8 cellular contexts compared by ENCODE assay signal in genomic region chr16:379961-380836, GRCh38. TPM values are rescaled to one million over a fixed set of nuclear protein-coding genes. Genes with fewer than 3 reads are reported as not detected.
DNase-seq lines count a peak whose midpoint lies in the region; ATAC-seq and TF ChIP-seq lines count a peak whose summit lies in the region.

No MANE protein-coding gene starts in this region.

- H3K9me3 ChIP-seq in BLaER1 treated with 17β-estradiol and CSF1 and Interleukin-3, amounts not matched to agents 10 nM and 100 nM (replicated peaks in 1 of 11) = no peaks in the 10 kb centered on the region
- H3K9me3 ChIP-seq in MM.1S (replicated peaks; ENCODE audit: insufficient read depth, low read length) (no peaks in the 10 kb centered on the region), ectodermal cell (ENCODE audit: control insufficient read depth, low read length) (no peaks in the 10 kb centered on the region)

- CTCF ChIA-PET in GM10248 (lab: Yijun Ruan, JAX) = interaction anchor here (1.0 kb wide), 1 partner anchor 18 kb away, joined by 4 read pairs; no protein-coding TSS in a partner anchor

- H3K4me1 Mint-ChIP-seq in nephron progenitor cell = peaks cover 38% of the 10 kb centered on the region

- H2AFZ ChIP-seq in MM.1S (ENCODE audit: low read length) = no peak overlapping the region

- no peak overlapping the region for H3K27ac Mint-ChIP-seq in nephron progenitor cell

- TF ChIP-seq CTCF in MM.1S (IDR thresholded peaks at IDR 0.05; ENCODE audit: low read length) = no peak
- no peak for TF ChIP-seq CTCF in nephron progenitor cell (IDR thresholded peaks at IDR 0.05)
- no peak for TF ChIP-seq CTCF in GM10248 (IDR thresholded peaks at IDR 0.05; ENCODE audit: control extremely low read depth, extremely low read depth, low read depth, missing control alignments)

- WGBS in ectodermal cell, 2 experiments = 76 to 77% methylated on average over 29 of the region's 29 CpGs

- ATAC-seq in HG02884 (IDR thresholded peaks at IDR 0.05; ENCODE audit: unreplicated experiment) = no peak

- no peaks in the 10 kb centered on the region for H3K36me3 Mint-ChIP-seq in nephron progenitor cell (ENCODE audit: low read depth)

- peak overlapping the region; percentile 73 to 93 (median 87); a peak in 20 of 22 replicates for H3K9ac ChIP-seq in BLaER1 treated with 17β-estradiol and CSF1 and Interleukin-3, amounts not matched to agents 10 nM and 100 nM
- H3K9ac ChIP-seq in MM.1S (ENCODE audit: low read length) = no peak overlapping the region

- H3K79me2 ChIP-seq in MM.1S (ENCODE audit: low read length) = peaks cover 29% of the 10 kb centered on the region

- no peaks in the 10 kb centered on the region for H3K9me3 Mint-ChIP-seq in nephron progenitor cell

- peak overlapping the region; percentile 93 to 100 (median 99) for H3K4me2 ChIP-seq in BLaER1 treated with 17β-estradiol and CSF1 and Interleukin-3, amounts not matched to agents 10 nM and 100 nM
- peak overlapping the region; percentile 96; the same call in 1 of the 2 replicates for H3K4me2 ChIP-seq in MM.1S (ENCODE audit: low read depth, low read length)

- H3K4me3 Mint-ChIP-seq in nephron progenitor cell = peak overlapping the region; percentile 76

- H3K27me3 ChIP-seq in BLaER1 treated with 17β-estradiol and CSF1 and Interleukin-3, amounts not matched to agents 10 nM and 100 nM = peaks cover 0 to 8% (median 0%) of the 10 kb centered on the region in 11 experiments; a peak in 3 of 22 replicates
- no peaks in the 10 kb centered on the region for H3K27me3 ChIP-seq in MM.1S (replicated peaks; ENCODE audit: insufficient read depth, low read length)
- H3K27me3 ChIP-seq in ectodermal cell (ENCODE audit: control insufficient read depth, insufficient read depth, low read length, poor library complexity, severe bottlenecking) = peaks cover 24% of the 10 kb centered on the region

- DNase-seq in MM.1S (no peak), nephron progenitor cell (no peak), middle frontal gyrus (ENCODE audit: extremely low spot score, low spot score) (no peak), GM10248 (ENCODE audit: extremely low spot score) (no peak)
- no peak for DNase-seq in activated CD8-positive, alpha-beta memory T cell treated with anti-CD3 and anti-CD28 coated beads for 24 hours

- H3K4me3 ChIP-seq in BLaER1 treated with 17β-estradiol and CSF1 and Interleukin-3, amounts not matched to agents 10 nM and 100 nM = peak overlapping the region; percentile 83 to 99 (median 92); a peak in 18 of 20 replicates
- H3K4me3 ChIP-seq in MM.1S (ENCODE audit: low read length) (peak overlapping the region; percentile 82; the same call in 1 of the 2 replicates), ectodermal cell (ENCODE audit: insufficient read depth, low read depth, low read length) (peak overlapping the region; percentile 75)

- H3K4me1 ChIP-seq in BLaER1 treated with 17β-estradiol and CSF1 and Interleukin-3, amounts not matched to agents 10 nM and 100 nM = peaks cover 31 to 53% (median 45%) of the 10 kb centered on the region in 10 experiments
- 0 out of 2 replicates have a peak, but pooled peaks cover 3% of the 10 kb centered on the region for H3K4me1 ChIP-seq in MM.1S (ENCODE audit: low read length)
- H3K4me1 ChIP-seq in ectodermal cell (ENCODE audit: control insufficient read depth, insufficient read depth, low read length) = peaks cover 19% of the 10 kb centered on the region

- POLR2A ChIA-PET in GM10248 (lab: Yijun Ruan, JAX) = interaction anchor here (1.1 kb wide), 1 partner anchor 13 kb away, joined by 4 read pairs; no protein-coding TSS in a partner anchor

- H3K27ac ChIP-seq in BLaER1 treated with 17β-estradiol and CSF1 and Interleukin-3, amounts not matched to agents 10 nM and 100 nM = no peak overlapping the region
- H3K27ac ChIP-seq in MM.1S (ENCODE audit: low read length) (no peak overlapping the region), ectodermal cell (ENCODE audit: insufficient read depth, low read depth, low read length, poor library complexity, severe bottlenecking) (no peak overlapping the region)

- peaks cover 18 to 28% (median 24%) of the 10 kb centered on the region in 11 experiments for H3K36me3 ChIP-seq in BLaER1 treated with 17β-estradiol and CSF1 and Interleukin-3, amounts not matched to agents 10 nM and 100 nM
- H3K36me3 ChIP-seq in MM.1S (replicated peaks; ENCODE audit: insufficient read depth, low read length) (no peaks in the 10 kb centered on the region), ectodermal cell (ENCODE audit: control insufficient read depth, insufficient read depth, low read length) (no peaks in the 10 kb centered on the region)

- H4K20me1 ChIP-seq in BLaER1 treated with 17β-estradiol and CSF1 and Interleukin-3, amounts not matched to agents 10 nM and 100 nM = peaks cover 21 to 59% (median 44%) of the 10 kb centered on the region in 11 experiments; a peak in 20 of 22 replicates
- H4K20me1 ChIP-seq in MM.1S (ENCODE audit: insufficient read depth, low read length) = no peaks in the 10 kb centered on the region

- H3K9me2 ChIP-seq in MM.1S (replicated peaks; ENCODE audit: insufficient read depth, low read length) = no peaks in the 10 kb centered on the region

- H3K27me3 Mint-ChIP-seq in nephron progenitor cell (ENCODE audit: low read depth, poor library complexity) = peaks cover 16% of the 10 kb centered on the region

- H3F3A ChIP-seq in MM.1S (ENCODE audit: insufficient read depth, low read length) = no peaks in the 10 kb centered on the region

RNA-seq across cellular contexts. Expression of gene PGAP6, which starts 1.6 kb away (rescaled TPM):
- 46.1 TPM for polyA plus RNA-seq in ectodermal cell (2013, experiment 1 of 4)
- 43.0 TPM for polyA plus RNA-seq in ectodermal cell (2013, experiment 2 of 4)
- polyA plus RNA-seq in ectodermal cell (2013, experiment 3 of 4) = 35.2 TPM
- polyA plus RNA-seq in ectodermal cell (2013, experiment 4 of 4) = 37.4 TPM

RNA-seq across cellular contexts. Expression of gene MRPL28, which starts 9.9 kb away (rescaled TPM):
- polyA plus RNA-seq in ectodermal cell (2013, experiment 1 of 4) = 86.3 TPM
- 87.0 TPM for polyA plus RNA-seq in ectodermal cell (2013, experiment 2 of 4)
- polyA plus RNA-seq in ectodermal cell (2013, experiment 3 of 4) = 68.8 TPM
- 81.9 TPM for polyA plus RNA-seq in ectodermal cell (2013, experiment 4 of 4)

RNA-seq across cellular contexts. Expression of gene NME4, which starts 16.8 kb away (rescaled TPM):
- polyA plus RNA-seq in ectodermal cell (2013, experiment 1 of 4) = 279 TPM
- 259 TPM for polyA plus RNA-seq in ectodermal cell (2013, experiment 2 of 4)
- polyA plus RNA-seq in ectodermal cell (2013, experiment 3 of 4) = 305 TPM
- polyA plus RNA-seq in ectodermal cell (2013, experiment 4 of 4) = 341 TPM

RNA-seq across cellular contexts. Expression of gene DECR2, which starts 21.5 kb away (rescaled TPM):
- 27.4 TPM for polyA plus RNA-seq in ectodermal cell (2013, experiment 1 of 4)
- 28.0 TPM for polyA plus RNA-seq in ectodermal cell (2013, experiment 2 of 4)
- 25.3 TPM for polyA plus RNA-seq in ectodermal cell (2013, experiment 3 of 4)
- 27.1 TPM for polyA plus RNA-seq in ectodermal cell (2013, experiment 4 of 4)

RNA-seq across cellular contexts. Expression of gene AXIN1, which starts 27.7 kb away (rescaled TPM):
- polyA plus RNA-seq in ectodermal cell (2013, experiment 1 of 4) = 30.4 TPM
- 30.3 TPM for polyA plus RNA-seq in ectodermal cell (2013, experiment 2 of 4)
- 24.6 TPM for polyA plus RNA-seq in ectodermal cell (2013, experiment 3 of 4)
- polyA plus RNA-seq in ectodermal cell (2013, experiment 4 of 4) = 27.8 TPM
